ENCODE assay signal across 27 cellular contexts in the genomic region with DNA sequence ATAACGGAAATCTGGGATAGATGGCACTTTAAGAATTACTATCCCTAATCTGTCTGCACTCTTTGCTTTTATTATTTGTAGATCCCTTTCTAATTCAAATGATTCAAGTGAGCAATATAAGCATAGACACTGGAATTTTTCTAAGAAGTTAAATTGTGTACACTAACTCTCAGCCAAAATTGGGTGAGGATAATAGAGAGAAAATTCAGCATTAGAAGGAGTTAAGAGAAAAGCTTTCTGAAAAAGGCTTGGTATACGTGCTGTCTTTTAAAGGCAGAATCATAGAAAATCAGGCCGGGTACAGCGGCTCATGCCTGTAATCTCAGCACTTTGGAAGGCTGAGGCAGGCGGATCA.
"Had no signal": no experiment of that assay in that cellular context is flagged by ENCODE, and none has a peak within 500 bp of the region (broad histone marks: within the 10 kb centered on the region; RNA-seq: fewer than 3 reads in every experiment).

No MANE protein-coding gene starts in this region.

- H3K27me3 Mint-ChIP-seq: dendritic cell treated with granulocyte-macrophage colony-stimulating factor and Interleukin-4, amounts not matched to agents 40 ng/mL and 50 ng/mL, for 4 days; naive thymus-derived CD8-positive, alpha-beta T cell had no signal

- ATAC-seq: left lobe of liver; mucosa of descending colon; naive thymus-derived CD8-positive, alpha-beta T cell; sciatic nerve had no signal

- H3K27ac Mint-ChIP-seq: mesothelial cell of epicardium, nephron progenitor cell had no signal

- H3K4me2 ChIP-seq: smooth muscle cell had no signal

- H3K4me3 Mint-ChIP-seq: dendritic cell treated with granulocyte-macrophage colony-stimulating factor and Interleukin-4, amounts not matched to agents 40 ng/mL and 50 ng/mL, for 4 days; mesothelial cell of epicardium; naive thymus-derived CD8-positive, alpha-beta T cell; nephron progenitor cell had no signal

- H3K9me3 ChIP-seq: colonic mucosa, esophagus squamous epithelium, mucosa of descending colon, prostate gland, right atrium auricular region, stomach, thyroid gland had no signal

- H3K36me3 ChIP-seq: colonic mucosa, prostate gland, right atrium auricular region had no signal

- H3K4me1 Mint-ChIP-seq: nephron progenitor cell had no signal

- H3K27ac ChIP-seq: colonic mucosa, esophagus squamous epithelium, prostate gland, right atrium auricular region, stomach, thyroid gland had no signal

- H3K9me3 Mint-ChIP-seq: mesothelial cell of epicardium; naive thymus-derived CD8-positive, alpha-beta T cell; nephron progenitor cell had no signal

- H3K4me1 ChIP-seq: colonic mucosa, esophagus squamous epithelium, right atrium auricular region, stomach, thyroid gland had no signal

- FAIRE-seq: frontal cortex, kidney had no signal

- H3K4me3 ChIP-seq: colonic mucosa, esophagus squamous epithelium, lung, mucosa of descending colon, prostate gland, right atrium auricular region, smooth muscle cell, stomach, thyroid gland had no signal

- H3K27me3 ChIP-seq: colonic mucosa, esophagus squamous epithelium, right atrium auricular region, stomach, thyroid gland had no signal

- DNase-seq: colonic mucosa; effector CD8-positive, alpha-beta T cell; erythroblast; esophagus squamous epithelium; head of caudate nucleus; kidney; mesenchymal stem cell; mucosa of descending colon; naive thymus-derived CD8-positive, alpha-beta T cell; nephron progenitor cell; nucleus accumbens; stimulated activated CD4-positive, alpha-beta T cell treated with anti-CD3 and anti-CD28 coated beads, Interleukin-12 subunit alpha, Interleukin-12 subunit beta, amount 100 ng/mL, for 4 hours; stimulated activated CD4-positive, alpha-beta T cell treated with anti-CD3 and anti-CD28 coated beads, Interleukin-1b, Interleukin-23, amount 100 ng/mL, for 48 hours; stimulated activated CD4-positive, alpha-beta T cell treated with anti-CD3 and anti-CD28 coated beads, Interleukin-4, amount 100 ng/mL, for 1 hour; stimulated activated CD8-positive, alpha-beta memory T cell treated with anti-CD3 and anti-CD28 coated beads, Interleukin-4, amount 100 ng/mL, for 48 hours; stimulated activated naive CD4-positive, alpha-beta T cell treated with Interleukin-2 at 50 U/mL for 16 hours; stomach; thyroid gland had no signal
